Comparison of ENCODE assay signal across 11 cellular contexts in the genomic region with DNA sequence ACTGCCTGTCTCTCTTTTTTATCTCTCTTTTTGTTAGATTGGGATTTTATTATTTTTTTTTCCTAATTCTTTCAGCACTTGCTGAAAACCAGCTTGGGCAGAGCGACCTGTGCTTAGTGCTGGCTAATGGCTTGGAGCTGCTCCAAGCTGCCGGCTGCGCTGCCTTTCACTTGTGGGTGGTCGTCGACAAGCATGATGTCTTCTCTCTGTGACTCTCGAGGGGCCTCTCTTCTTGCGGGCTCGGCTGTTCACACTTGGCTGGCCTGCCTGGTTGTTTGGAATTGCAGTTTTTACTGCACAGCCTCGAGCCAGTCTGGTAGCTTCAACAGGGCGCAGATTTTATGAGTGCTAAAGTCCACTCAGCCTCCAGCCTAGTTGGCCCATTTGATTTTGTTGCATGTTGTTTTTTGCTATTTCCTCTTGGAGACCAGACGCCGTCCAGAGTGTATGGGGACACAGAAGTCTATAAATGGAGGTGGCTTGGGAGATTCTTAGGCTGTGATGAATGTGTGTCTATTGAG. TPM values are rescaled to one million over a fixed set of nuclear protein-coding genes. Genes with fewer than 3 reads are reported as not detected.
DNase-seq lines count a peak whose midpoint lies in the region; ATAC-seq and TF ChIP-seq lines count a peak whose summit lies in the region.
"Had no signal": no experiment of that assay in that cellular context is flagged by ENCODE, and none has a peak within 500 bp of the region (broad histone marks: within the 10 kb centered on the region; RNA-seq: fewer than 3 reads in every experiment).

No MANE protein-coding gene starts in this region.

- TF ChIP-seq POLR2A in transverse colon (IDR thresholded peaks at IDR 0.05), result peak; percentile 79

- H3K36me3 Mint-ChIP-seq in activated CD4-positive, alpha-beta T cell treated with anti-CD3 and anti-CD28 coated beads for 36 hours (ENCODE audit: low read depth), result peaks cover 21% of the 10 kb centered on the region
- peaks cover 37% of the 10 kb centered on the region for H3K36me3 Mint-ChIP-seq in activated T-helper 1 cell treated with anti-CD3 and anti-CD28 coated beads, Interleukin-12 subunit alpha, Interleukin-12 subunit beta, Interleukin-2, Interleukin-4 antibody, amounts not matched to agents 30 ng/mL and 10 ng/mL and 1 ng/mL, durations not matched to agents 14 hours and 24 hours and 36 hours (ENCODE audit: low read depth)

- DNase-seq in DMS53 (lab: John Stamatoyannopoulos, UW) (peak; percentile 52), DMS53 treated with DMSO at 0.1 percent for 48 hours (lab: John Stamatoyannopoulos, UW; ENCODE audit: unreplicated experiment) (no peak), colonic mucosa (peak; percentile 87), transverse colon (peak; percentile 82)
- DNase-seq in activated CD4-positive, alpha-beta T cell treated with anti-CD3 and anti-CD28 coated beads for 36 hours, result no peak
- DNase-seq in activated T-helper 1 cell treated with anti-CD3 and anti-CD28 coated beads, Interleukin-12 subunit alpha, Interleukin-12 subunit beta, Interleukin-2, Interleukin-4 antibody, amounts not matched to agents 30 ng/mL and 10 ng/mL and 1 ng/mL, durations not matched to agents 14 hours and 24 hours and 36 hours (ENCODE audit: low spot score), result no peak
- DNase-seq: activated gamma-delta T cell, NCI-H2029 treated with DMSO at 0.1 percent for 48 hours had no signal

- no peak overlapping the region for H3K4me3 ChIP-seq in colonic mucosa
- no peak overlapping the region for H3K4me3 ChIP-seq in muscle layer of duodenum (ENCODE audit: low read depth in 1 of 2, low read length in 2 of 2)
- peak overlapping the region in 1 of 4 donors; percentile 13 for H3K4me3 ChIP-seq in transverse colon
- H3K4me3 ChIP-seq: A549 had no signal

- H3K27ac Mint-ChIP-seq in activated CD4-positive, alpha-beta T cell treated with anti-CD3 and anti-CD28 coated beads for 36 hours, result no peak overlapping the region
- H3K27ac Mint-ChIP-seq in activated T-helper 1 cell treated with anti-CD3 and anti-CD28 coated beads, Interleukin-12 subunit alpha, Interleukin-12 subunit beta, Interleukin-2, Interleukin-4 antibody, amounts not matched to agents 30 ng/mL and 10 ng/mL and 1 ng/mL, durations not matched to agents 14 hours and 24 hours and 36 hours, result no peak overlapping the region

- intact Hi-C loops in colonic mucosa (cut with DNase I) (no loop called here), transverse colon (cut with DNase I; ENCODE audit: low total_unique reads) (loop anchor here (2.0 kb wide), 1 partner anchor 15 kb away; no protein-coding TSS in a partner anchor)
- intact Hi-C loops in activated CD4-positive, alpha-beta T cell treated with anti-CD3 and anti-CD28 coated beads for 36 hours (cut with DNase I, micrococcal nuclease), result no loop called here
- intact Hi-C loops in activated T-helper 1 cell treated with anti-CD3 and anti-CD28 coated beads, Interleukin-12 subunit alpha, Interleukin-12 subunit beta, Interleukin-2, Interleukin-4 antibody, amounts not matched to agents 30 ng/mL and 10 ng/mL and 1 ng/mL, durations not matched to agents 14 hours and 24 hours and 36 hours (cut with micrococcal nuclease), result no loop called here

- H3K36me3 ChIP-seq in colonic mucosa, result no peaks in the 10 kb centered on the region
- H3K36me3 ChIP-seq in muscle layer of duodenum (ENCODE audit: control insufficient read depth in 1 of 2, insufficient read depth in 2 of 2, low read length in 2 of 2), result peaks cover 7 to 9% of the 10 kb centered on the region in 2 donors
- H3K36me3 ChIP-seq in transverse colon, result no peaks in the 10 kb centered on the region

- no peaks in the 10 kb centered on the region for H3K27me3 Mint-ChIP-seq in activated CD4-positive, alpha-beta T cell treated with anti-CD3 and anti-CD28 coated beads for 36 hours
- no peaks in the 10 kb centered on the region for H3K27me3 Mint-ChIP-seq in activated T-helper 1 cell treated with anti-CD3 and anti-CD28 coated beads, Interleukin-12 subunit alpha, Interleukin-12 subunit beta, Interleukin-2, Interleukin-4 antibody, amounts not matched to agents 30 ng/mL and 10 ng/mL and 1 ng/mL, durations not matched to agents 14 hours and 24 hours and 36 hours (ENCODE audit: insufficient read depth)

- H3K27me3 ChIP-seq in colonic mucosa, result no peaks in the 10 kb centered on the region
- no peaks in the 10 kb centered on the region for H3K27me3 ChIP-seq in muscle layer of duodenum (ENCODE audit: low read depth, low read length)
- H3K27me3 ChIP-seq in transverse colon, result no peaks in the 10 kb centered on the region

- peak overlapping the region; percentile 36 to 85 for H3K9ac ChIP-seq in colonic mucosa (ENCODE audit: low read depth in 2 of 2, low read length in 2 of 2)

- TF ChIP-seq CTCF in colonic mucosa (IDR thresholded peaks at IDR 0.05), result no peak
- no peak for TF ChIP-seq CTCF in transverse colon (IDR thresholded peaks at IDR 0.05)

- ATAC-seq in activated CD4-positive, alpha-beta T cell treated with anti-CD3 and anti-CD28 coated beads for 36 hours, result no peak
- ATAC-seq in GM21447 (IDR thresholded peaks at IDR 0.05; ENCODE audit: unreplicated experiment), result no peak
- ATAC-seq: A549 had no signal

- peak; percentile 23 for TF ChIP-seq EP300 in transverse colon (IDR thresholded peaks at IDR 0.05; ENCODE audit: low read depth)

- CTCF ChIA-PET in activated CD4-positive, alpha-beta T cell treated with anti-CD3 and anti-CD28 coated beads for 36 hours (lab: Charles Lee), result interaction anchor here (0.6 to 1.7 kb wide), 2 partner anchors 10 to 185 kb away, joined by 3 read pairs; no protein-coding TSS in a partner anchor

- in situ Hi-C loops in transverse colon (cut with MboI; ENCODE audit: low pct_ligation_motif_present in 1 of 4, low pct_unique_long_range_greater_than_20kb in 1 of 4, low sequenced_read_pairs in 3 of 4), result no loop called here

- WGBS in transverse colon (ENCODE audit: low coverage in 1 of 2), 2 donors, result 11 to 29% methylated on average over 3 to 12 of the region's 12 CpGs

- H3K27ac ChIP-seq in colonic mucosa, result peak overlapping the region; percentile 92
- peak overlapping the region; percentile 65 for H3K27ac ChIP-seq in muscle layer of duodenum (ENCODE audit: low read length)
- peak overlapping the region; percentile 92 to 95 (median 93) for H3K27ac ChIP-seq in transverse colon
- H3K27ac ChIP-seq: A549 had no signal

- H3K4me1 Mint-ChIP-seq in activated CD4-positive, alpha-beta T cell treated with anti-CD3 and anti-CD28 coated beads for 36 hours, result peaks cover 13% of the 10 kb centered on the region
- H3K4me1 Mint-ChIP-seq in activated T-helper 1 cell treated with anti-CD3 and anti-CD28 coated beads, Interleukin-12 subunit alpha, Interleukin-12 subunit beta, Interleukin-2, Interleukin-4 antibody, amounts not matched to agents 30 ng/mL and 10 ng/mL and 1 ng/mL, durations not matched to agents 14 hours and 24 hours and 36 hours (ENCODE audit: low read depth), result peaks cover 28% of the 10 kb centered on the region

- no peaks in the 10 kb centered on the region for H3K9me3 Mint-ChIP-seq in activated CD4-positive, alpha-beta T cell treated with anti-CD3 and anti-CD28 coated beads for 36 hours (ENCODE audit: low read depth)
- H3K9me3 Mint-ChIP-seq in activated T-helper 1 cell treated with anti-CD3 and anti-CD28 coated beads, Interleukin-12 subunit alpha, Interleukin-12 subunit beta, Interleukin-2, Interleukin-4 antibody, amounts not matched to agents 30 ng/mL and 10 ng/mL and 1 ng/mL, durations not matched to agents 14 hours and 24 hours and 36 hours, result no peaks in the 10 kb centered on the region

- peaks cover 62% of the 10 kb centered on the region for H3K4me1 ChIP-seq in colonic mucosa
- H3K4me1 ChIP-seq in muscle layer of duodenum (ENCODE audit: control insufficient read depth in 1 of 2, insufficient read depth in 2 of 2, low read length in 2 of 2), result peaks cover 44 to 46% of the 10 kb centered on the region in 2 donors
- peaks cover 38 to 99% (median 86%) of the 10 kb centered on the region in 4 donors for H3K4me1 ChIP-seq in transverse colon

- H3K9me3 ChIP-seq in colonic mucosa (no peaks in the 10 kb centered on the region), muscle layer of duodenum (ENCODE audit: control insufficient read depth in 1 of 2, low read length in 2 of 2) (no peaks in the 10 kb centered on the region), transverse colon (no peaks in the 10 kb centered on the region)
- H3K9me3 ChIP-seq: A549 had no signal

- POLR2A ChIA-PET in activated CD4-positive, alpha-beta T cell treated with anti-CD3 and anti-CD28 coated beads for 36 hours (lab: Charles Lee), result interaction anchor here (0.7 to 1.1 kb wide), 3 partner anchors 9 to 46 kb away, joined by 3 to 10 read pairs (median 3); no protein-coding TSS in a partner anchor

- no peak overlapping the region for H3K4me3 Mint-ChIP-seq in activated CD4-positive, alpha-beta T cell treated with anti-CD3 and anti-CD28 coated beads for 36 hours
- H3K4me3 Mint-ChIP-seq in activated T-helper 1 cell treated with anti-CD3 and anti-CD28 coated beads, Interleukin-12 subunit alpha, Interleukin-12 subunit beta, Interleukin-2, Interleukin-4 antibody, amounts not matched to agents 30 ng/mL and 10 ng/mL and 1 ng/mL, durations not matched to agents 14 hours and 24 hours and 36 hours, result no peak overlapping the region

RNA-seq across cellular contexts. Expression of gene TPCN1, which starts 18.6 kb away (rescaled TPM):
- total RNA-seq in colonic mucosa (10 to 100 TPM; 55.5 to 85.6 TPM), transverse colon (1,000 to 10,000 TPM in 1 of 4 donors, 100 to 1,000 TPM in 1, 10 to 100 TPM in 2; 85.1 to 1,315 (median 121) TPM)
- 10 to 100 TPM; 35.5 to 37.0 TPM for total RNA-seq in activated CD4-positive, alpha-beta T cell treated with anti-CD3 and anti-CD28 coated beads for 36 hours
- total RNA-seq in activated T-helper 1 cell treated with anti-CD3 and anti-CD28 coated beads, Interleukin-12 subunit alpha, Interleukin-12 subunit beta, Interleukin-2, Interleukin-4 antibody, amounts not matched to agents 30 ng/mL and 10 ng/mL and 1 ng/mL, durations not matched to agents 14 hours and 24 hours and 36 hours, result 31.4 and 35.4 TPM in 2 replicates

RNA-seq across cellular contexts. Expression of gene RITA1, which starts 54.4 kb away (rescaled TPM):
- 10 to 100 TPM; 13.9 to 26.9 TPM for total RNA-seq in colonic mucosa
- 10 to 100 TPM; 17.5 to 41.5 (median 23.8) TPM for total RNA-seq in transverse colon
- total RNA-seq in activated CD4-positive, alpha-beta T cell treated with anti-CD3 and anti-CD28 coated beads for 36 hours, result 10 to 100 TPM; 23.4 to 25.7 TPM
- total RNA-seq in activated T-helper 1 cell treated with anti-CD3 and anti-CD28 coated beads, Interleukin-12 subunit alpha, Interleukin-12 subunit beta, Interleukin-2, Interleukin-4 antibody, amounts not matched to agents 30 ng/mL and 10 ng/mL and 1 ng/mL, durations not matched to agents 14 hours and 24 hours and 36 hours, result 27.1 and 31.4 TPM in 2 replicates

RNA-seq across cellular contexts. Expression of gene DDX54, which starts 54.6 kb away (rescaled TPM):
- total RNA-seq in colonic mucosa, result 10 to 100 TPM; 54.8 to 98.3 TPM
- total RNA-seq in transverse colon, result 10 to 100 TPM; 60.7 to 96.1 (median 72.8) TPM
- total RNA-seq in activated CD4-positive, alpha-beta T cell treated with anti-CD3 and anti-CD28 coated beads for 36 hours, result 100 to 1,000 TPM; 118 to 132 TPM
- total RNA-seq in activated T-helper 1 cell treated with anti-CD3 and anti-CD28 coated beads, Interleukin-12 subunit alpha, Interleukin-12 subunit beta, Interleukin-2, Interleukin-4 antibody, amounts not matched to agents 30 ng/mL and 10 ng/mL and 1 ng/mL, durations not matched to agents 14 hours and 24 hours and 36 hours, result 121 and 133 TPM in 2 replicates

Comparison
In these comparisons a context has a peak if more than half of its experiments do, and no peak if none do; other contexts are left out.
1. DNase-seq: peak in DMS53 (single experiment), colonic mucosa (single experiment) and transverse colon (single experiment); none in DMS53 treated with DMSO at 0.1 percent for 48 hours (single experiment), activated CD4-positive, alpha-beta T cell treated with anti-CD3 and anti-CD28 coated beads for 36 hours (single experiment) and activated T-helper 1 cell treated with anti-CD3 and anti-CD28 coated beads, Interleukin-12 subunit alpha, Interleukin-12 subunit beta, Interleukin-2, Interleukin-4 antibody, amounts not matched to agents 30 ng/mL and 10 ng/mL and 1 ng/mL, durations not matched to agents 14 hours and 24 hours and 36 hours (single experiment).
2. Peak in every context shown above with its lines, with median percentiles within 50 percentile points of each other: H3K27ac ChIP-seq.